In genomic region chr1:64838486-64838885, GRCh38 we compare ENCODE assay signal across 23 cellular contexts.
"Had no signal": no experiment of that assay in that cellular context is flagged by ENCODE, and none has a peak within 500 bp of the region (broad histone marks: within the 10 kb centered on the region; RNA-seq: fewer than 3 reads in every experiment).

No MANE protein-coding gene starts in this region.

- H3K4me3 Mint-ChIP-seq: activated naive CD8-positive, alpha-beta T cell treated with anti-CD3 and anti-CD28 coated beads for 36 hours; activated T-helper 1 cell treated with anti-CD3 and anti-CD28 coated beads, Interleukin-12 subunit alpha, Interleukin-12 subunit beta, Interleukin-2, Interleukin-4 antibody, amounts not matched to agents 30 ng/mL and 10 ng/mL and 1 ng/mL, durations not matched to agents 14 hours and 24 hours and 36 hours; endodermal cell had no signal

- H3K27ac Mint-ChIP-seq: activated T-helper 1 cell treated with anti-CD3 and anti-CD28 coated beads, Interleukin-12 subunit alpha, Interleukin-12 subunit beta, Interleukin-2, Interleukin-4 antibody, amounts not matched to agents 30 ng/mL and 10 ng/mL and 1 ng/mL, durations not matched to agents 14 hours and 24 hours and 36 hours; endodermal cell had no signal

- H3K4me3 ChIP-seq: tibial artery, uterus had no signal

- H3K9me3 Mint-ChIP-seq: activated naive CD8-positive, alpha-beta T cell treated with anti-CD3 and anti-CD28 coated beads for 36 hours; activated T-helper 1 cell treated with anti-CD3 and anti-CD28 coated beads, Interleukin-12 subunit alpha, Interleukin-12 subunit beta, Interleukin-2, Interleukin-4 antibody, amounts not matched to agents 30 ng/mL and 10 ng/mL and 1 ng/mL, durations not matched to agents 14 hours and 24 hours and 36 hours; endodermal cell had no signal

- H3K27me3 Mint-ChIP-seq: activated naive CD8-positive, alpha-beta T cell treated with anti-CD3 and anti-CD28 coated beads for 36 hours; naive thymus-derived CD4-positive, alpha-beta T cell had no signal

- DNase-seq: activated CD4-positive, alpha-beta T cell treated with anti-CD3 and anti-CD28 coated beads, Interleukin-2, amount 50 U/mL, for 4 hours; activated gamma-delta T cell treated with Interleukin-2 at 50 U/mL for 16 hours; activated naive CD8-positive, alpha-beta T cell treated with anti-CD3 and anti-CD28 coated beads for 36 hours; activated T-cell treated with anti-CD3 and anti-CD28 coated beads for 4 hours; amniotic stem cell; central memory CD4-positive, alpha-beta T cell; endodermal cell; mesendoderm; naive thymus-derived CD4-positive, alpha-beta T cell; retina; stimulated activated CD4-positive, alpha-beta T cell treated with anti-CD3 and anti-CD28 coated beads, Interleukin-12 subunit alpha, Interleukin-12 subunit beta, amount 100 ng/mL, for 4 hours; stimulated activated CD4-positive, alpha-beta T cell treated with anti-CD3 and anti-CD28 coated beads, Interleukin-1b, Interleukin-23, amount 100 ng/mL, for 48 hours; stimulated activated naive CD8-positive, alpha-beta T cell treated with anti-CD3 and anti-CD28 coated beads, Interleukin-15, Interleukin-2, amounts not matched to agents 100 U/mL and 50 U/mL, for 24 hours; substantia nigra; SW 1271; T-helper 2 cell; tibial artery; uterus had no signal

- H3K36me3 ChIP-seq: uterus had no signal

- H3K27ac ChIP-seq: neutrophil, parathyroid adenoma, tibial artery, uterus, VCaP had no signal

- H3K4me1 Mint-ChIP-seq: endodermal cell had no signal

- H3K27me3 ChIP-seq: neutrophil, tibial artery, uterus had no signal

- FAIRE-seq: colon had no signal

- ATAC-seq: naive thymus-derived CD4-positive, alpha-beta T cell; stimulated activated naive CD8-positive, alpha-beta T cell treated with anti-CD3 and anti-CD28 coated beads, Interleukin-15, Interleukin-2, amounts not matched to agents 100 U/mL and 50 U/mL, for 24 hours had no signal
